ENCODE assay signal across 8 cellular contexts in the genomic region with DNA sequence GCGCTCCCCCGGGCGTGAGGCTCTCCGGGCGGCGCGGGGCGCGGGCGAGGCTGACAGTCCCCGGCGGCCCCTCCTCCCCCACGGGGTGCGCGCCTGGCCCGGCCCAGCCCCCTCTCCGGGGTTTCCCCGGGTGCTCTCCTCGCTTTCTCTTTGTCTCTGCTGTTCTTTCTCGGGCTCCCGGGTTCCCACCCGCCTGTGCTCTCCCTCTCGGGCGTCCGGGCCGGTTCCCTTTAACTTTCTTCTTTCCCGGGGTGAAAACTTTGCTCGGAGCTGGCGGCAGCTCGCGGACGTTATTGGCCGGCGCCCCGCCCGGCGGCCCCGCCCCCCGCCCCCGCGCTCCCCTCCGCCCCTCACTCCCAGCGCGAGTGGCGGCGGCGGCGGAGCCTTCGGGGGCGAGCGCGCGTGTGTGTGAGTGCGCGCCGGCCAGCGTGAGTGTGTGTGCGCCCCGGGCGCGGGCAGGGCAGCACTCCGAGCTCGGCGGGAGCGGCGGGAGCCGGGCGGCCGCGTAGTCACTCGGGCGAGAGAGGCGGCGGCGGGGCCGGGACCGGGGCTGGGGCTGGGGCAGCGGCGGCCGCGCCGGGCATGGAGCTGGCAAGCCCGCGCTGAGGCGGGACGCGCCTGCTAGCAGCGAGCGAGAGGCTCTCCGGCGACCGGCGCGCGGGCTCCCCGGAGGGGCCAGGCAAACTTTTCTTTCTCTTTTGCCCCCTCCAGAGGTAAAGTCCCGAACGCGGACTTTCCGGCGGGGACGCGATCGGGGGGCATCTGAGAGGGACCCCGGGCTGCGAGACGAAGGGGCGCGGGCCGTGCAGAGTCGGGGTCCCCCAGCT.
DNase-seq lines count a peak whose midpoint lies in the region; ATAC-seq and TF ChIP-seq lines count a peak whose summit lies in the region.

A gene (plus strand): TSS at position 353 of the 827 bp plus-strand sequence. CDS start 864 bp downstream, outside the sequence.

- H3K4me1 Mint-ChIP-seq in stimulated activated memory B cell treated with anti-CD40 and anti-IgM and Interleukin-4, amounts not matched to agents 10 μg/mL and 1 μg/mL and 100 μg/mL, for 72 hours = peaks cover 6% of the 10 kb centered on the region

- H3K9ac ChIP-seq in muscle layer of colon (ENCODE audit: low read length) = no peak within 1 kb of the TSS

- H3K27me3 Mint-ChIP-seq in stimulated activated memory B cell treated with anti-CD40 and anti-IgM and Interleukin-4, amounts not matched to agents 10 μg/mL and 1 μg/mL and 100 μg/mL, for 72 hours = peaks cover 34% of the 10 kb centered on the region

- H3K4me1 ChIP-seq in muscle layer of colon (ENCODE audit: insufficient read depth, low read length) = peaks cover 9% of the 10 kb centered on the region

- peaks cover 0 to 14% of the 10 kb centered on the region in 2 donors for H3K27me3 ChIP-seq in muscle layer of colon (ENCODE audit: control insufficient read depth in 1 of 2, insufficient read depth in 2 of 2, low read length in 2 of 2)

- no peaks in the 10 kb centered on the region for H3K9me3 Mint-ChIP-seq in stimulated activated memory B cell treated with anti-CD40 and anti-IgM and Interleukin-4, amounts not matched to agents 10 μg/mL and 1 μg/mL and 100 μg/mL, for 72 hours

- H3K4me3 Mint-ChIP-seq in stimulated activated memory B cell treated with anti-CD40 and anti-IgM and Interleukin-4, amounts not matched to agents 10 μg/mL and 1 μg/mL and 100 μg/mL, for 72 hours = peak within 1 kb of the TSS; percentile 86

- peak within 1 kb of the TSS; percentile 75 for H3K27ac ChIP-seq in muscle layer of colon (ENCODE audit: low read depth, low read length)

- DNase-seq in AG08396 (ENCODE audit: low spot score) (peak; percentile 65), Kasumi-1 (lab: John Stamatoyannopoulos, UW) (peak; percentile 31 to 36), epithelial cell of esophagus (ENCODE audit: low read depth) (peak; percentile 57), SKM-1 treated with dmso at 0.1 percent for 144 hours (lab: John Stamatoyannopoulos, UW; ENCODE audit: unreplicated experiment) (no peak)
- DNase-seq in activated CD8-positive, alpha-beta memory T cell treated with anti-CD3 and anti-CD28 coated beads for 4 hours (ENCODE audit: low read depth in 2 of 2) = peak; percentile 27 to 28

- peak; percentile 66 for ATAC-seq in GM19395 (IDR thresholded peaks at IDR 0.05; ENCODE audit: unreplicated experiment)
- peak; percentile 89 for ATAC-seq in stimulated activated memory B cell treated with anti-CD40 and anti-IgM and Interleukin-4, amounts not matched to agents 10 μg/mL and 1 μg/mL and 100 μg/mL, for 72 hours

- H3K27ac Mint-ChIP-seq in stimulated activated memory B cell treated with anti-CD40 and anti-IgM and Interleukin-4, amounts not matched to agents 10 μg/mL and 1 μg/mL and 100 μg/mL, for 72 hours = no peak within 1 kb of the TSS

- no peaks in the 10 kb centered on the region for H3K36me3 ChIP-seq in muscle layer of colon (ENCODE audit: insufficient read depth, low read length)

- no peaks in the 10 kb centered on the region for H3K36me3 Mint-ChIP-seq in stimulated activated memory B cell treated with anti-CD40 and anti-IgM and Interleukin-4, amounts not matched to agents 10 μg/mL and 1 μg/mL and 100 μg/mL, for 72 hours

- no peak for TF ChIP-seq CTCF in epithelial cell of esophagus (IDR thresholded peaks at IDR 0.05; ENCODE audit: insufficient read depth, low read depth, low read length, missing control alignments)

- peak within 1 kb of the TSS; percentile 39 for H3K4me3 ChIP-seq in epithelial cell of esophagus (ENCODE audit: low read length)
- H3K4me3 ChIP-seq in muscle layer of colon (ENCODE audit: low read depth in 1 of 2, low read length in 2 of 2) = peak within 1 kb of the TSS; percentile 59 to 80

- no peaks in the 10 kb centered on the region for H3K9me3 ChIP-seq in muscle layer of colon (ENCODE audit: low read length)
